In the genomic region with DNA sequence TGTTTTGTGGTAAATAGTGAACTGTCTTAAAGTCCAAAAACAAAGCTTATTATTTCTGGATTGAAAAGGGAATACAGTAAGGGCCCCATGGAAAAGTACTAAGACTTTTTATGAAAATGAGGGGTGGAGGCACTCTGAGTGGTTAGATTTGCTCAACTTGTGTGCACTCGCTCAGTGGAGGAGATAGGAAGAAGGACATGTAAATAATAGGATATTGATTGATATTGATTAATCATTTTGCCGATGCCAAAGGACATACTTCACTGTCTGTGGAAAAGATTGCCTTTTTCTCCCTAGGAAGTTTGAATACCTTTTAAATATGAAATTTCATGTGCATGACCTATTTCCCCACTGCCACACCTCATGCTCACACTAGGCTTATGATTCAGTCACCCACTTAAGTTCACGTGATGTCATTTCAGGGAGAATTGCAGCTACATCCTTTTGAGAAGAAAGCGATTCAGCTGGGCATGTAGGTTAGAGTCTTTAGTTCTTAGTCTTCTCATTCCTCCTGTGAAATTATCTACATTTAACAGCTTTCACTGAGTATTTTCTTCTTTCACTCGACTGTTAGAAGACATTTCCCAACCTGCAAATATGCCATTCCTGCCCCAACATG, we compare ENCODE assay signal across 18 cellular contexts. TPM values are rescaled to one million over a fixed set of nuclear protein-coding genes. Genes with fewer than 3 reads are reported as not detected.
DNase-seq lines count a peak whose midpoint lies in the region; ATAC-seq and TF ChIP-seq lines count a peak whose summit lies in the region.
"Had no signal": no experiment of that assay in that cellular context is flagged by ENCODE, and none has a peak within 500 bp of the region (broad histone marks: within the 10 kb centered on the region; RNA-seq: fewer than 3 reads in every experiment).

No MANE protein-coding gene starts in this region.

- DNase-seq in activated T-cell treated with anti-CD3 and anti-CD28 coated beads, Interleukin-2, amount 50 U/mL, for 72 hours = peak in 1 of 2 donors; percentile 31
- DNase-seq in activated T-cell treated with anti-CD3 and anti-CD28 coated beads for 4 hours (no peak), RKO (ENCODE audit: low spot score) (peak; percentile 7), choroid plexus epithelial cell (ENCODE audit: low read depth) (peak; percentile 44), GOT3 (lab: John Stamatoyannopoulos, UW) (no peak), HuH-7.5 (ENCODE audit: low spot score) (no peak)
- DNase-seq in stimulated activated effector memory CD8-positive, alpha-beta T cell treated with anti-CD3 and anti-CD28 coated beads, Interleukin-12 subunit alpha, Interleukin-12 subunit beta, amount 100 ng/mL, for 72 hours (ENCODE audit: low spot score in 2 of 2) = no peak
- DNase-seq: activated effector memory CD4-positive, alpha-beta T cell treated with anti-CD3 and anti-CD28 coated beads, Interleukin-2, amount 50 U/mL, for 16 hours; body of pancreas; DND-41; mucosa of descending colon; NCI-H1048; NCI-H524; SHP77 treated with DMSO at 0.1 percent for 48 hours; stimulated activated naive B cell treated with anti-CD40 and anti-IgM and Interleukin-4, amounts not matched to agents 10 μg/mL and 1 μg/mL and 100 μg/mL, for 72 hours had no signal

- H3K9me3 Mint-ChIP-seq in activated T-cell treated with anti-CD3 and anti-CD28 coated beads, Interleukin-2, amount 50 U/mL, for 72 hours = no peaks in the 10 kb centered on the region
- H3K9me3 Mint-ChIP-seq in stimulated activated effector memory CD8-positive, alpha-beta T cell treated with anti-CD3 and anti-CD28 coated beads, Interleukin-12 subunit alpha, Interleukin-12 subunit beta, amount 100 ng/mL, for 72 hours = no peaks in the 10 kb centered on the region
- H3K9me3 Mint-ChIP-seq: stimulated activated naive B cell treated with anti-CD40 and anti-IgM and Interleukin-4, amounts not matched to agents 10 μg/mL and 1 μg/mL and 100 μg/mL, for 72 hours; type B pancreatic cell had no signal

- H3K27ac Mint-ChIP-seq in activated T-cell treated with anti-CD3 and anti-CD28 coated beads, Interleukin-2, amount 50 U/mL, for 72 hours = peak overlapping the region; percentile 89
- H3K27ac Mint-ChIP-seq in stimulated activated effector memory CD8-positive, alpha-beta T cell treated with anti-CD3 and anti-CD28 coated beads, Interleukin-12 subunit alpha, Interleukin-12 subunit beta, amount 100 ng/mL, for 72 hours = peak overlapping the region; percentile 77
- H3K27ac Mint-ChIP-seq: stimulated activated naive B cell treated with anti-CD40 and anti-IgM and Interleukin-4, amounts not matched to agents 10 μg/mL and 1 μg/mL and 100 μg/mL, for 72 hours; type B pancreatic cell had no signal

- peaks cover 9 to 13% of the 10 kb centered on the region in 2 donors for H3K36me3 Mint-ChIP-seq in activated T-cell treated with anti-CD3 and anti-CD28 coated beads, Interleukin-2, amount 50 U/mL, for 72 hours (ENCODE audit: insufficient read depth in 2 of 2)
- peaks cover 59% of the 10 kb centered on the region for H3K36me3 Mint-ChIP-seq in stimulated activated effector memory CD8-positive, alpha-beta T cell treated with anti-CD3 and anti-CD28 coated beads, Interleukin-12 subunit alpha, Interleukin-12 subunit beta, amount 100 ng/mL, for 72 hours

- peak overlapping the region; percentile 39 to 76 for H3K4me3 Mint-ChIP-seq in activated T-cell treated with anti-CD3 and anti-CD28 coated beads, Interleukin-2, amount 50 U/mL, for 72 hours
- H3K4me3 Mint-ChIP-seq in stimulated activated effector memory CD8-positive, alpha-beta T cell treated with anti-CD3 and anti-CD28 coated beads, Interleukin-12 subunit alpha, Interleukin-12 subunit beta, amount 100 ng/mL, for 72 hours = peak overlapping the region; percentile 41
- H3K4me3 Mint-ChIP-seq: stimulated activated naive B cell treated with anti-CD40 and anti-IgM and Interleukin-4, amounts not matched to agents 10 μg/mL and 1 μg/mL and 100 μg/mL, for 72 hours; type B pancreatic cell had no signal

- no peaks in the 10 kb centered on the region for H3K27me3 Mint-ChIP-seq in activated T-cell treated with anti-CD3 and anti-CD28 coated beads, Interleukin-2, amount 50 U/mL, for 72 hours (ENCODE audit: low read depth)
- H3K27me3 Mint-ChIP-seq: stimulated activated naive B cell treated with anti-CD40 and anti-IgM and Interleukin-4, amounts not matched to agents 10 μg/mL and 1 μg/mL and 100 μg/mL, for 72 hours; type B pancreatic cell had no signal

- no peak overlapping the region for H3K4me3 ChIP-seq in choroid plexus epithelial cell (ENCODE audit: low read depth, low read length)
- H3K4me3 ChIP-seq: body of pancreas, mucosa of descending colon, right atrium auricular region had no signal

- ATAC-seq in activated T-cell treated with anti-CD3 and anti-CD28 coated beads, Interleukin-2, amount 50 U/mL, for 72 hours (replicated peaks in 1 of 2) = peak; percentile 47 to 63
- ATAC-seq in stimulated activated effector memory CD8-positive, alpha-beta T cell treated with anti-CD3 and anti-CD28 coated beads, Interleukin-12 subunit alpha, Interleukin-12 subunit beta, amount 100 ng/mL, for 72 hours = peak; percentile 67
- ATAC-seq in HG02763 (IDR thresholded peaks at IDR 0.05; ENCODE audit: unreplicated experiment) = no peak
- ATAC-seq: body of pancreas; mucosa of descending colon; stimulated activated naive B cell treated with anti-CD40 and anti-IgM and Interleukin-4, amounts not matched to agents 10 μg/mL and 1 μg/mL and 100 μg/mL, for 72 hours had no signal

- peaks cover 58% of the 10 kb centered on the region for H3K4me1 Mint-ChIP-seq in activated T-cell treated with anti-CD3 and anti-CD28 coated beads, Interleukin-2, amount 50 U/mL, for 72 hours (ENCODE audit: low read depth)
- H3K4me1 Mint-ChIP-seq in stimulated activated effector memory CD8-positive, alpha-beta T cell treated with anti-CD3 and anti-CD28 coated beads, Interleukin-12 subunit alpha, Interleukin-12 subunit beta, amount 100 ng/mL, for 72 hours = peaks cover 55% of the 10 kb centered on the region

- TF ChIP-seq CTCF in choroid plexus epithelial cell (conservative IDR thresholded peaks at IDR 0.05; ENCODE audit: low read depth, low read length) = no peak

RNA-seq across cellular contexts. Expression of a gene that starts 5.0 kb away (rescaled TPM):
- 10 to 100 TPM; 61.1 to 69.8 TPM for total RNA-seq in activated T-cell treated with anti-CD3 and anti-CD28 coated beads, Interleukin-2, amount 50 U/mL, for 72 hours

Comparison
In these comparisons a context has a peak if more than half of its experiments do, and no peak if none do; other contexts are left out.
1. DNase-seq: peak in RKO (single experiment) and choroid plexus epithelial cell (single experiment); none in activated T-cell treated with anti-CD3 and anti-CD28 coated beads for 4 hours (single experiment), stimulated activated effector memory CD8-positive, alpha-beta T cell treated with anti-CD3 and anti-CD28 coated beads, Interleukin-12 subunit alpha, Interleukin-12 subunit beta, amount 100 ng/mL, for 72 hours (0 of 2), GOT3 (single experiment) and HuH-7.5 (single experiment).